Comparison of ENCODE assay signal across 8 cellular contexts in the genomic region with DNA sequence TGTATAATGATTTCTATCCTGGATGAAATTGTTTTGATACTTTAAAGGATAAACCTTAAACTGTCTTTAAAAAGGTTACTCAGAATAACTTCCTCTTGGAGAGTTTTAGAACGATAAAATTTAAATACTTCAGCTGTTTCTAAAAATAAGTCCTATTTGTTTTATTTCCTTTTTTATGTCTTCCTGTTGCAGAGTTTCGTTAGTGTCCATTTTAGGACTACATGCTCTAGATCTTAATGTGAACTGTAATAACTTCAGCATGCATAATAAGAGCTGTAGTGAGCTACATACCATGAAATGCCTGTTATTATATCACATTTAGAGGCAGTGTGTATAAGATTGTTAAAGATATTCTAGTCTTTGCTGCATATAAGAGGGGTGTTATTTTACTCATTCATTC. TPM values are rescaled to one million over a fixed set of nuclear protein-coding genes. Genes with fewer than 3 reads are reported as not detected.
DNase-seq lines count a peak whose midpoint lies in the region; ATAC-seq and TF ChIP-seq lines count a peak whose summit lies in the region.
"Had no signal": no experiment of that assay in that cellular context is flagged by ENCODE, and none has a peak within 500 bp of the region (broad histone marks: within the 10 kb centered on the region; RNA-seq: fewer than 3 reads in every experiment).

No MANE protein-coding gene starts in this region.

- no peak for TF ChIP-seq POLR2A in GM18505 (IDR thresholded peaks at IDR 0.05; ENCODE audit: borderline replicate concordance, extremely low read depth, insufficient read depth, insufficient read length)

- H3K9me3 ChIP-seq in OCI-LY1 (ENCODE audit: low read length) (no peaks in the 10 kb centered on the region), hepatocyte (ENCODE audit: low read depth) (no peaks in the 10 kb centered on the region)

- TF ChIP-seq CTCF in AG04449 (IDR thresholded peaks at IDR 0.05; ENCODE audit: insufficient read depth, low read length, missing control alignments) (no peak), OCI-LY1 (IDR thresholded peaks at IDR 0.05; ENCODE audit: low read length) (no peak), hepatocyte (IDR thresholded peaks at IDR 0.05; ENCODE audit: poor library complexity) (no peak)

- H3K9ac ChIP-seq in OCI-LY1 (ENCODE audit: low read length) = no peak overlapping the region

- WGBS in hepatocyte (ENCODE audit: low lambda C conversion rate, missing lambda C conversion rate) = 59% methylated on average over 2 of the region's 2 CpGs

- H3K9me2 ChIP-seq in OCI-LY1 (ENCODE audit: low read depth, low read length) = no peaks in the 10 kb centered on the region
- no peaks in the 10 kb centered on the region for H3K9me2 ChIP-seq in hepatocyte (replicated peaks; ENCODE audit: insufficient read depth)

- CTCF ChIA-PET in AG04449 (lab: Yijun Ruan, JAX) = interaction anchor here (1.3 to 2.4 kb wide), 3 partner anchors 10 to 12 kb away, joined by 4 to 17 read pairs (median 5); no protein-coding TSS in a partner anchor

- ATAC-seq in GM21786 (IDR thresholded peaks at IDR 0.05; ENCODE audit: unreplicated experiment) (peak; percentile 43), GM21576 (IDR thresholded peaks at IDR 0.05; ENCODE audit: unreplicated experiment) (no peak), GM18505 (IDR thresholded peaks at IDR 0.05; ENCODE audit: unreplicated experiment) (no peak)
- ATAC-seq: naive thymus-derived CD4-positive, alpha-beta T cell had no signal

- H3K27ac ChIP-seq in OCI-LY1 (ENCODE audit: low read depth, low read length, poor library complexity, severe bottlenecking) = peak overlapping the region; percentile 31
- H3K27ac ChIP-seq in hepatocyte = no peak overlapping the region

- H3K4me1 ChIP-seq in OCI-LY1 (ENCODE audit: insufficient read depth, low read length, severe bottlenecking) = peaks cover 15% of the 10 kb centered on the region
- no peaks in the 10 kb centered on the region for H3K4me1 ChIP-seq in hepatocyte (ENCODE audit: insufficient read depth)

- H3K4me3 ChIP-seq in AG04449 (ENCODE audit: low read depth, low read length) (no peak overlapping the region), OCI-LY1 (ENCODE audit: low read depth, low read length, poor library complexity, severe bottlenecking) (no peak overlapping the region), hepatocyte (no peak overlapping the region)

- peak; percentile 62 for DNase-seq in AG04449 (ENCODE audit: low read depth, low spot score)
- no peak for DNase-seq in hepatocyte (ENCODE audit: low spot score)
- DNase-seq: naive thymus-derived CD4-positive, alpha-beta T cell; NCI-H1694 treated with DMSO at 0.1 percent for 48 hours had no signal

- H4K20me1 ChIP-seq in OCI-LY1 (ENCODE audit: insufficient read depth, low read length) (no peaks in the 10 kb centered on the region), hepatocyte (ENCODE audit: insufficient read depth, poor library complexity, severe bottlenecking) (no peaks in the 10 kb centered on the region)

- no peaks in the 10 kb centered on the region for H3K36me3 ChIP-seq in OCI-LY1 (ENCODE audit: insufficient read depth, low read length)
- H3K36me3 ChIP-seq in hepatocyte (replicated peaks; ENCODE audit: insufficient read depth, low read depth) = no peaks in the 10 kb centered on the region

- H3K27me3 ChIP-seq in OCI-LY1 (ENCODE audit: insufficient read depth, low read length) = no peaks in the 10 kb centered on the region
- H3K27me3 ChIP-seq in hepatocyte = no peaks in the 10 kb centered on the region

- peak overlapping the region; percentile 2 for H3K4me2 ChIP-seq in OCI-LY1 (ENCODE audit: low read length)
- H3K4me2 ChIP-seq in hepatocyte = no peak overlapping the region

- no peaks in the 10 kb centered on the region for H3K79me2 ChIP-seq in OCI-LY1 (ENCODE audit: insufficient read depth, low read length)
- H3K79me2 ChIP-seq in hepatocyte = no peaks in the 10 kb centered on the region

- H2AFZ ChIP-seq in OCI-LY1 (ENCODE audit: low read length) (0 out of 2 replicates have a peak overlapping the region, but pooled peaks have one; percentile 75), hepatocyte (no peak overlapping the region)

- no peaks in the 10 kb centered on the region; the same call in 1 of the 2 replicates for H3F3A ChIP-seq in OCI-LY1 (ENCODE audit: insufficient read depth, low read length)

- POLR2A ChIA-PET in AG04449 (lab: Yijun Ruan, JAX) = interaction anchor here (0.9 to 1.0 kb wide), 2 partner anchors 11 to 15 kb away, joined by 3 read pairs; partner anchors contain the start of gene ATP10D

RNA-seq across cellular contexts. Expression of gene ATP10D, which starts 14.6 kb away (rescaled TPM):
- 14.6 and 14.7 TPM in 2 replicates for total RNA-seq in hepatocyte
- polyA plus RNA-seq in hepatocyte = 8.0 and 14.0 TPM in 2 replicates

RNA-seq across cellular contexts. Expression of gene COMMD8, which starts 36.2 kb away (rescaled TPM):
- 31.6 and 43.9 TPM in 2 replicates for total RNA-seq in hepatocyte
- 32.8 and 33.0 TPM in 2 replicates for polyA plus RNA-seq in hepatocyte
